Comparison of ENCODE assay signal across 23 cellular contexts in genomic region chr7:6178273-6179029, GRCh38.
DNase-seq lines count a peak whose midpoint lies in the region; ATAC-seq, FAIRE-seq and TF ChIP-seq lines count a peak whose summit lies in the region.
"Had no signal": no experiment of that assay in that cellular context is flagged by ENCODE, and none has a peak within 500 bp of the region (broad histone marks: within the 10 kb centered on the region; RNA-seq: fewer than 3 reads in every experiment).

No MANE protein-coding gene starts in this region.

- no peaks in the 10 kb centered on the region for H3K9me1 ChIP-seq in K562 (ENCODE audit: control insufficient read depth, insufficient read depth, low read length)

- TF ChIP-seq CTCF in GM13976 (IDR thresholded peaks at IDR 0.05; ENCODE audit: borderline replicate concordance, control extremely low read depth, extremely low read depth, insufficient read depth, missing control alignments) (no peak), K562 (IDR thresholded peaks at IDR 0.05 in 2 of 3, conservative IDR thresholded peaks at IDR 0.05 in 1 of 3; ENCODE audit: insufficient read depth in 2 of 3, low read depth in 1 of 3, low read length in 3 of 3) (no peak), left ventricle myocardium inferior (IDR thresholded peaks at IDR 0.05; ENCODE audit: borderline replicate concordance) (no peak), sigmoid colon (IDR thresholded peaks at IDR 0.05) (no peak)

- CTCF ChIA-PET in K562 (lab: Yijun Ruan, JAX; ENCODE audit: low intra/inter-chr PET ratio): no interaction called here

- FAIRE-seq in K562 (lab: Jason Lieb, UNC): no peak

- no peaks in the 10 kb centered on the region for H3K79me2 ChIP-seq in K562 (ENCODE audit: control insufficient read depth, insufficient read depth, low read length)

- H3K9ac ChIP-seq in K562 (ENCODE audit: insufficient read depth in 1 of 2, low read depth in 2 of 2, low read length in 2 of 2): no peak overlapping the region

- H2AFZ ChIP-seq in K562 (ENCODE audit: low read depth, low read length): no peak overlapping the region

- no peak for TF ChIP-seq POLR2A in K562 (conservative IDR thresholded peaks at IDR 0.05)
- no peak for TF ChIP-seq POLR2A in sigmoid colon (IDR thresholded peaks at IDR 0.05)

- H3K27ac ChIP-seq in K562 (ENCODE audit: extremely low read depth, low read depth, low read length): no peak overlapping the region
- peak overlapping the region; percentile 58 for H3K27ac ChIP-seq in left ventricle myocardium inferior (replicated peaks)
- H3K27ac ChIP-seq in sigmoid colon: peak overlapping the region in 3 of 4 donors; percentile 29 to 53 (median 31)
- H3K27ac ChIP-seq: prostate gland, WERI-Rb-1 had no signal

- ATAC-seq in K562 (0 out of 3 replicates have a peak, but pooled peaks have one; percentile 40), HG02759 (IDR thresholded peaks at IDR 0.05; ENCODE audit: unreplicated experiment) (no peak)
- ATAC-seq: activated CD8-positive, alpha-beta T cell treated with anti-CD3 and anti-CD28 coated beads, Interleukin-2, amount 10 ng/mL, durations not matched to agents 7 days and 5 days; esophagus mucosa; natural killer cell had no signal

- H3K4me2 ChIP-seq in K562 (ENCODE audit: insufficient read depth, low read length): no peak overlapping the region

- no peaks in the 10 kb centered on the region for H4K20me1 ChIP-seq in K562 (replicated peaks; ENCODE audit: control insufficient read depth, insufficient read depth, low read length)

- TF ChIP-seq EP300 in K562 (IDR thresholded peaks at IDR 0.05; ENCODE audit: low read length): no peak
- no peak for TF ChIP-seq EP300 in sigmoid colon (IDR thresholded peaks at IDR 0.05)

- no peak for TF ChIP-seq RAD21 in K562 (CRISPR knock-in tag; conservative IDR thresholded peaks at IDR 0.05 in 1 of 2, IDR thresholded peaks at IDR 0.05 in 1 of 2)

- H3K9me3 ChIP-seq in K562 (replicated peaks; ENCODE audit: control insufficient read depth, insufficient read depth, low read depth, low read length) (no peaks in the 10 kb centered on the region), left ventricle myocardium inferior (replicated peaks) (no peaks in the 10 kb centered on the region), sigmoid colon (no peaks in the 10 kb centered on the region)
- H3K9me3 ChIP-seq: prostate gland had no signal

- POLR2A ChIA-PET in K562 (lab: Yijun Ruan, JAX): interaction anchor here (0.9 kb wide), 1 partner anchor 80 kb away, joined by 3 read pairs; no protein-coding TSS in a partner anchor

- H3K27me3 ChIP-seq in K562 (ENCODE audit: control insufficient read depth in 2 of 2, insufficient read depth in 2 of 2, low read length in 2 of 2) (no peaks in the 10 kb centered on the region), left ventricle myocardium inferior (ENCODE audit: low read depth) (no peaks in the 10 kb centered on the region), sigmoid colon (no peaks in the 10 kb centered on the region)

- intact Hi-C loops in K562 (cut with micrococcal nuclease) (no loop called here), left ventricle myocardium inferior (cut with micrococcal nuclease) (no loop called here), sigmoid colon (cut with DNase I) (no loop called here)

- 84% methylated on average over 8 of the region's 8 CpGs for WGBS in K562 (ENCODE audit: insufficient coverage, low coverage, missing lambda C conversion rate)
- WGBS in sigmoid colon, 2 donors: 87 to 92% methylated on average over 8 of the region's 8 CpGs

- H3K36me3 ChIP-seq in K562 (ENCODE audit: control insufficient read depth, insufficient read depth, low read length) (peaks cover 15% of the 10 kb centered on the region; the same call in 2 of the 3 replicates), left ventricle myocardium inferior (peaks cover 39% of the 10 kb centered on the region), sigmoid colon (peaks cover 0 to 12% (median 0%) of the 10 kb centered on the region in 4 donors)
- H3K36me3 ChIP-seq: prostate gland, WERI-Rb-1 had no signal

- H3K4me3 ChIP-seq in K562: no peak overlapping the region
- peak overlapping the region; percentile 15 for H3K4me3 ChIP-seq in left ventricle myocardium inferior
- no peak overlapping the region for H3K4me3 ChIP-seq in sigmoid colon
- H3K4me3 ChIP-seq: prostate gland had no signal

- H3K4me1 ChIP-seq in K562 (replicated peaks in 1 of 2; ENCODE audit: control insufficient read depth in 2 of 2, insufficient read depth in 2 of 2, low read length in 2 of 2) (no peaks in the 10 kb centered on the region; a peak in 1 of 5 replicates), left ventricle myocardium inferior (peaks cover 38% of the 10 kb centered on the region), sigmoid colon (peaks cover 0 to 24% (median 15%) of the 10 kb centered on the region in 4 donors)
- H3K4me1 ChIP-seq: prostate gland had no signal

- BruUV-seq in K562 (replicated peaks; lab: Mats Ljungman, UMichigan): no TSS peak

- in situ Hi-C loops in GM13976 (cut with MboI; ENCODE audit: low sequenced_read_pairs, unreplicated experiment): no loop called here
- in situ Hi-C loops in K562 (cut with MboI): no loop called here

- DNase-seq in GM13976 (ENCODE audit: low spot score) (peak; percentile 24), K562 (ENCODE audit: extremely low read depth in 1 of 4, low spot score in 3 of 4) (no peak), left ventricle myocardium inferior (no peak), sigmoid colon (peak; percentile 65), OCI-M2 (lab: John Stamatoyannopoulos, UW; ENCODE audit: unreplicated experiment) (no peak), COR-L47 (lab: John Stamatoyannopoulos, UW) (no peak), NCI-H2081 (lab: John Stamatoyannopoulos, UW) (no peak)
- DNase-seq: ACHN; activated CD8-positive, alpha-beta T cell treated with anti-CD3 and anti-CD28 coated beads, Interleukin-2, amount 10 ng/mL, durations not matched to agents 7 days and 5 days; activated T-cell treated with anti-CD3 and anti-CD28 coated beads, Interleukin-2, amount 50 U/mL, for 48 hours; CD4-positive, alpha-beta T cell; DMS53; mesendoderm; natural killer cell; NK-92 treated with Interleukin-12 subunit alpha and Interleukin-12 subunit beta, amount 100 ng/mL, for 24 hours; SHP77 treated with DMSO at 0.1 percent for 48 hours; stimulated activated CD4-positive, alpha-beta T cell treated with anti-CD3 and anti-CD28 coated beads, Interleukin-15, amount 100 ng/mL, for 24 hours; stimulated activated naive CD4-positive, alpha-beta T cell; T-helper 1 cell; WERI-Rb-1 had no signal

TF ChIP-seq in K562, 482 proteins besides CTCF, POLR2A, EP300 and RAD21 (continues in another document):
- TF ChIP-seq PBX2 (CRISPR knock-in tag; IDR thresholded peaks at IDR 0.05; ENCODE audit: low read depth): no peak
- TF ChIP-seq PBX2 (tag; conservative IDR thresholded peaks at IDR 0.05; ENCODE audit: low read depth): no peak
- no peak for TF ChIP-seq NELFE (IDR thresholded peaks at IDR 0.05; ENCODE audit: insufficient read depth, insufficient read length)
- no peak for TF ChIP-seq MBD2 (IDR thresholded peaks at IDR 0.05; ENCODE audit: borderline replicate concordance, low read depth)
- TF ChIP-seq OTX1 (CRISPR knock-in tag; IDR thresholded peaks at IDR 0.05): no peak
- TF ChIP-seq CHD1 (IDR thresholded peaks at IDR 0.05; ENCODE audit: low read length): no peak
- TF ChIP-seq JUNB (CRISPR knock-in tag; conservative IDR thresholded peaks at IDR 0.05): no peak
- no peak for TF ChIP-seq ELF1 (tag; IDR thresholded peaks at IDR 0.05)
- TF ChIP-seq FOXK2 (conservative IDR thresholded peaks at IDR 0.05 in 1 of 2, IDR thresholded peaks at IDR 0.05 in 1 of 2; ENCODE audit: low read depth in 2 of 2): no peak
- TF ChIP-seq ZEB2 (IDR thresholded peaks at IDR 0.05): no peak
- TF ChIP-seq, protein P1, sequence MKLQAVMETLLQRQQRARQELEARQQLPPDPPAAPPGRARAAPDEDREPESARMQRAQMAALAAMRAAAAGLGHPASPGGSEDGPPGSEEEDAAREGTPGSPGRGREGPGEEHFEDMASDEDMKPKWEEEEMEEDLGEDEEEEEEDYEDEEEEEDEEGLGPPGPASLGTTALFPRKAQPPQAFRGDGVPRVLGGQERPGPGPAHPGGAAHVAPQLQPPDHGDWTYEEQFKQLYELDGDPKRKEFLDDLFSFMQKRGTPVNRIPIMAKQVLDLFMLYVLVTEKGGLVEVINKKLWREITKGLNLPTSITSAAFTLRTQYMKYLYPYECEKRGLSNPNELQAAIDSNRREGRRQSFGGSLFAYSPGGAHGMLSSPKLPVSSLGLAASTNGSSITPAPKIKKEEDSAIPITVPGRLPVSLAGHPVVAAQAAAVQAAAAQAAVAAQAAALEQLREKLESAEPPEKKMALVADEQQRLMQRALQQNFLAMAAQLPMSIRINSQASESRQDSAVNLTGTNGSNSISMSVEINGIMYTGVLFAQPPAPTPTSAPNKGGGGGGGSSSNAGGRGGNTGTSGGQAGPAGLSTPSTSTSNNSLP (IDR thresholded peaks at IDR 0.05; ENCODE audit: borderline replicate concordance, low read depth, low read length): no peak
- TF ChIP-seq POLR3G (IDR thresholded peaks at IDR 0.05; ENCODE audit: extremely low read depth, insufficient read length, insufficient replicate concordance): no peak
- no peak for TF ChIP-seq ZKSCAN3 (CRISPR knock-in tag; IDR thresholded peaks at IDR 0.05)
- TF ChIP-seq POLR3A (IDR thresholded peaks at IDR 0.05; ENCODE audit: borderline replicate concordance, extremely low read depth, insufficient read depth, insufficient read length): no peak
- no peak for TF ChIP-seq KDM1A (IDR thresholded peaks at IDR 0.05)
- no peak for TF ChIP-seq ZBTB17 (CRISPR knock-in tag; IDR thresholded peaks at IDR 0.05)
- no peak for TF ChIP-seq TRIM28 (IDR thresholded peaks at IDR 0.05)

Comparison
In these comparisons a context has a peak if more than half of its experiments do, and no peak if none do; other contexts are left out.
1. DNase-seq: peak in GM13976 (single experiment) and sigmoid colon (single experiment); none in K562 (0 of 4), left ventricle myocardium inferior (single experiment), OCI-M2 (single experiment), COR-L47 (single experiment) and NCI-H2081 (0 of 2).